ENCODE assay signal across 8 cellular contexts in genomic region chr17:28406478-28406824, GRCh38. TPM values are rescaled to one million over a fixed set of nuclear protein-coding genes. Genes with fewer than 3 reads are reported as not detected.
DNase-seq lines count a peak whose midpoint lies in the region; ATAC-seq, FAIRE-seq and TF ChIP-seq lines count a peak whose summit lies in the region.

No MANE protein-coding gene starts in this region.

- H3K4me1 ChIP-seq in mesodermal cell (ENCODE audit: control insufficient read depth, insufficient read depth, low read length, poor library complexity, severe bottlenecking): peaks cover 17% of the 10 kb centered on the region

- FAIRE-seq in frontal cortex (lab: Jason Lieb, UNC): no peak

- WGBS in mesodermal cell (ENCODE audit: insufficient coverage in 2 of 2), 2 experiments: 35 to 42% methylated on average over 9 of the region's 9 CpGs

- no peaks in the 10 kb centered on the region for H3K36me3 ChIP-seq in mesodermal cell (ENCODE audit: control insufficient read depth, insufficient read depth, low read length)

- no peak for TF ChIP-seq CTCF in GM12864 (IDR thresholded peaks at IDR 0.05; ENCODE audit: low read depth, low read length, missing control alignments)

- DNase-seq in GM12864 (ENCODE audit: low read depth) (no peak), NCI-H524 (lab: John Stamatoyannopoulos, UW) (peak; percentile 64 to 82), cerebellar cortex (ENCODE audit: low spot score) (peak; percentile 55), frontal cortex (ENCODE audit: low spot score in 2 of 2) (no peak), NAMALWA (ENCODE audit: low spot score) (no peak)
- DNase-seq in central memory CD4-positive, alpha-beta T cell: no peak

- no peaks in the 10 kb centered on the region for H3K9me3 ChIP-seq in mesodermal cell (ENCODE audit: control insufficient read depth, low read length)

- H3K4me3 ChIP-seq in GM12864 (ENCODE audit: low read depth, low read length) (peak overlapping the region; percentile 86), mesodermal cell (ENCODE audit: extremely low read depth, insufficient read depth, low read length, poor library complexity, severe bottlenecking) (peak overlapping the region; percentile 61)

- H3K27ac ChIP-seq in mesodermal cell (ENCODE audit: low read depth, low read length, severe bottlenecking): no peak overlapping the region

- ATAC-seq in HG03139 (IDR thresholded peaks at IDR 0.05; ENCODE audit: unreplicated experiment): no peak

RNA-seq across cellular contexts. Expression of gene SLC46A1, which starts 0.4 kb away (rescaled TPM):
- polyA plus RNA-seq in mesodermal cell (2013, experiment 1 of 2): 6.4 TPM
- polyA plus RNA-seq in mesodermal cell (2013, experiment 2 of 2): 5.6 TPM
- 12.2 TPM for total RNA-seq in frontal cortex

RNA-seq across cellular contexts. Expression of gene SARM1, which starts 35.0 kb away (rescaled TPM):
- polyA plus RNA-seq in mesodermal cell (2013, experiment 1 of 2): 11.6 TPM
- 14.1 TPM for polyA plus RNA-seq in mesodermal cell (2013, experiment 2 of 2)
- 18.3 TPM for total RNA-seq in frontal cortex

RNA-seq across cellular contexts. Expression of gene VTN, which starts 36.3 kb away (rescaled TPM):
- polyA plus RNA-seq in mesodermal cell (2013, experiment 1 of 2): 11.9 TPM
- polyA plus RNA-seq in mesodermal cell (2013, experiment 2 of 2): 15.0 TPM
- total RNA-seq in frontal cortex: 0.41 TPM

RNA-seq across cellular contexts. Expression of gene SEBOX, which starts 41.5 kb away (rescaled TPM):
- not detected for polyA plus RNA-seq in mesodermal cell (2013, experiment 1 of 2)
- polyA plus RNA-seq in mesodermal cell (2013, experiment 2 of 2): not detected
- not detected for total RNA-seq in frontal cortex

RNA-seq across cellular contexts. Expression of gene POLDIP2, which starts 49.1 kb away (rescaled TPM):
- polyA plus RNA-seq in mesodermal cell (2013, experiment 1 of 2): 59.9 TPM
- polyA plus RNA-seq in mesodermal cell (2013, experiment 2 of 2): 56.7 TPM
- total RNA-seq in frontal cortex: 42.0 TPM

Comparison
In these comparisons a context has a peak if more than half of its experiments do, and no peak if none do; other contexts are left out.
1. DNase-seq: peak in NCI-H524 (2 of 2) and cerebellar cortex (single experiment); none in GM12864 (single experiment), central memory CD4-positive, alpha-beta T cell (single experiment), frontal cortex (0 of 2) and NAMALWA (single experiment).